ENCODE assay signal across 32 cellular contexts in genomic region chr3:46252980-46253379, GRCh38. TPM values are rescaled to one million over a fixed set of nuclear protein-coding genes. Genes with fewer than 3 reads are reported as not detected.
"Had no signal": no experiment of that assay in that cellular context is flagged by ENCODE, and none has a peak within 500 bp of the region (broad histone marks: within the 10 kb centered on the region; RNA-seq: fewer than 3 reads in every experiment).

No MANE protein-coding gene starts in this region.

- DNase-seq: activated CD4-positive, alpha-beta memory T cell treated with anti-CD3 and anti-CD28 coated beads for 36 hours; activated CD4-positive, alpha-beta T cell treated with anti-CD3 and anti-CD28 coated beads, Interleukin-2, amount 10 ng/mL, durations not matched to agents 7 days and 5 days; activated gamma-delta T cell treated with Interleukin-2 at 50 U/mL for 16 hours; activated naive CD4-positive, alpha-beta T cell treated with anti-CD3 and anti-CD28 coated beads, Interleukin-2, amount 50 U/mL, for 16 hours; activated naive CD8-positive, alpha-beta T cell treated with anti-CD3 and anti-CD28 coated beads, Interleukin-2, amount 10 ng/mL, durations not matched to agents 7 days and 5 days; activated T-cell treated with anti-CD3 and anti-CD28 coated beads, Interleukin-2, amount 50 U/mL, for 24 hours; amygdala; Karpas-422; KBM-7; NCI-H1048; NCI-H1417; NCI-H146; NCI-H187; NCI-H2029 treated with DMSO at 0.1 percent for 48 hours; NCI-H2107; NCI-H2171 treated with DMSO at 0.1 percent for 48 hours; NCI-H226; NCI-H446 treated with DMSO at 0.1 percent for 48 hours; NCI-H524 treated with DMSO at 0.1 percent for 48 hours; SHP77; SJCRH30; T1000; WERI-Rb-1 had no signal

- H3K27ac Mint-ChIP-seq: activated CD4-positive, alpha-beta memory T cell treated with anti-CD3 and anti-CD28 coated beads for 36 hours; activated CD4-positive, alpha-beta T cell treated with anti-CD3 and anti-CD28 coated beads, Interleukin-2, amount 10 ng/mL, durations not matched to agents 7 days and 5 days; activated naive CD8-positive, alpha-beta T cell treated with anti-CD3 and anti-CD28 coated beads, Interleukin-2, amount 10 ng/mL, durations not matched to agents 7 days and 5 days; activated T-cell treated with anti-CD3 and anti-CD28 coated beads, Interleukin-2, amount 50 U/mL, for 24 hours had no signal

- H3K27me3 ChIP-seq: ascending aorta, cardiac muscle cell, SJCRH30 had no signal

- H3K4me1 Mint-ChIP-seq: activated CD4-positive, alpha-beta T cell treated with anti-CD3 and anti-CD28 coated beads, Interleukin-2, amount 10 ng/mL, durations not matched to agents 7 days and 5 days had no signal

- H3K36me3 ChIP-seq: ascending aorta, cardiac muscle cell, SJCRH30, WERI-Rb-1 had no signal

- H3K36me3 Mint-ChIP-seq: activated CD4-positive, alpha-beta memory T cell treated with anti-CD3 and anti-CD28 coated beads for 36 hours had no signal

- ATAC-seq: Panc1 had no signal

- H3K27ac ChIP-seq: ascending aorta, cardiac muscle cell, SJCRH30, SK-N-MC, WERI-Rb-1 had no signal

- H3K9me3 ChIP-seq: ascending aorta, SJCRH30 had no signal

- H3K4me3 Mint-ChIP-seq: activated CD4-positive, alpha-beta memory T cell treated with anti-CD3 and anti-CD28 coated beads for 36 hours; activated CD4-positive, alpha-beta T cell treated with anti-CD3 and anti-CD28 coated beads, Interleukin-2, amount 10 ng/mL, durations not matched to agents 7 days and 5 days; activated naive CD8-positive, alpha-beta T cell treated with anti-CD3 and anti-CD28 coated beads, Interleukin-2, amount 10 ng/mL, durations not matched to agents 7 days and 5 days; activated T-cell treated with anti-CD3 and anti-CD28 coated beads, Interleukin-2, amount 50 U/mL, for 24 hours; central memory CD8-positive, alpha-beta T cell had no signal

- H3K4me3 ChIP-seq: ascending aorta, cardiac muscle cell, SJCRH30, SK-N-MC had no signal

- H3K4me1 ChIP-seq: ascending aorta, SJCRH30 had no signal

- H3K27me3 Mint-ChIP-seq: central memory CD8-positive, alpha-beta T cell had no signal

- H3K9me3 Mint-ChIP-seq: activated CD4-positive, alpha-beta memory T cell treated with anti-CD3 and anti-CD28 coated beads for 36 hours; activated T-cell treated with anti-CD3 and anti-CD28 coated beads, Interleukin-2, amount 50 U/mL, for 24 hours; central memory CD8-positive, alpha-beta T cell had no signal

RNA-seq across cellular contexts. Expression of gene CCR3, which starts 10.7 kb away (rescaled TPM):
- total RNA-seq: activated CD4-positive, alpha-beta memory T cell treated with anti-CD3 and anti-CD28 coated beads for 36 hours; activated CD4-positive, alpha-beta T cell treated with anti-CD3 and anti-CD28 coated beads, Interleukin-2, amount 10 ng/mL, durations not matched to agents 7 days and 5 days; activated CD8-positive, alpha-beta memory T cell treated with anti-CD3 and anti-CD28 coated beads for 36 hours; ascending aorta; cardiac muscle cell; chondrocyte; MCF 10A; RPMI7951; SJCRH30 had no signal
- polyA plus RNA-seq: cardiac muscle cell had no signal

RNA-seq across cellular contexts. Expression of gene CCR1, which starts 44.9 kb away (rescaled TPM):
- total RNA-seq: cardiac muscle cell, chondrocyte, MCF 10A, SJCRH30 had no signal
- polyA plus RNA-seq: cardiac muscle cell had no signal
